Comparison of ENCODE assay signal across 8 cellular contexts in the genomic region with DNA sequence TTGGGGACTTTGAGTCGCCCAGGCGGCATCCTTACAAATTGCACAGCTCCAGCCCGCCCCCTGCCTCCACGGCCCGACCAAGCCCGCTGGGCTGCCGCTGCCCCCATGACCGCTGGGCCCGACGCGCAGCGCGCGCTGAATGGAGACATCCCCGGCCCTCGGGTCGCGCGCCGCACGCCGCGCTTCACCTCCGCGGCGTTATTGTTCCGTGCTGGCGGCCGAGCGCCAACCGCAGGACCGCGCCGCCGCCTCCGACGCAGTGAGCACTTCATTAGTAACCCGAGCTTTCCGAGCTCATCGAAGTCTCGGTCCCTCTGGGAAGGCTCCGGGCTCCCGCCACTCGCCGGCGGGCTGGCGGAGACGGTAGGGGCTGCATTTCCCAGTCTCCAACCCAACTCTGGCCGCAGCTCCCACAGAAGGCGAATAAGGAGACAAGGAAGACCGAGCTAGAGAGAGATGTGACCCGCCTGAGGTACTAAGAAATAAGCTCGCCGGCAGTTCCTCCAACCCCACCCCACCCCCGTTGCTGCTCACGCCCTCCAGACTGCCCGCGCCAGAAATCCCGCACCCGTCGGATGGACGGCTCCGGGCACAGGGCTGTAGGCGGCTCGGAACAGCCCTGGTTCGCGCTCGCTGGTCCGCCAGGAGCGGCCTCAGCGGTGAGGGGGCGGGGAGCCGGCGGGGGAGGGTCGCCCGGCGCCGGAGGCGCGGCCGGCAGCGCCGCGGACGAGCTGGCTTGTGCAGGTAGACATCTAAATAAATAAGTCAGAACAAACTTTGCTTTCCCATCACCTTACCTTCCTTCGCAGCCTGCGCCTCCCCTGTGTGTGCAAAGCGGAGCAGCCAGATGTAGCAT. TPM values are rescaled to one million over a fixed set of nuclear protein-coding genes. Genes with fewer than 3 reads are reported as not detected.
DNase-seq lines count a peak whose midpoint lies in the region; ATAC-seq and TF ChIP-seq lines count a peak whose summit lies in the region.

No MANE protein-coding gene starts in this region.

- H3K36me3 Mint-ChIP-seq in Caco-2 (ENCODE audit: insufficient read depth, unreplicated experiment) = no peaks in the 10 kb centered on the region

- H3K9me3 ChIP-seq in Caco-2 = no peaks in the 10 kb centered on the region
- no peaks in the 10 kb centered on the region for H3K9me3 ChIP-seq in esophagus squamous epithelium
- H3K9me3 ChIP-seq in muscle layer of duodenum (ENCODE audit: control insufficient read depth in 1 of 2, low read length in 2 of 2) = no peaks in the 10 kb centered on the region

- CTCF ChIA-PET in Caco-2 (lab: Charles Lee) = interaction anchor here (0.6 kb wide), 2 partner anchors 614 to 1702 kb away, joined by 3 read pairs; no protein-coding TSS in a partner anchor

- H3K4me3 Mint-ChIP-seq in Caco-2 (ENCODE audit: unreplicated experiment) = peak overlapping the region; percentile 72

- no TSS peak for BruUV-seq in Caco-2 (replicated peaks; lab: Mats Ljungman, UMichigan)

- peaks cover 7% of the 10 kb centered on the region for H3K4me1 Mint-ChIP-seq in Caco-2 (ENCODE audit: low read depth, unreplicated experiment)

- whole genome bisulfite sequencing in esophagus squamous epithelium, 2 donors = 3 to 6% methylated on average over 6 to 40 of the region's 88 CpGs
- under 1% methylated on average over 88 of the region's 88 CpGs for WGBS in urinary bladder

- ATAC-seq in HG02970 (IDR thresholded peaks at IDR 0.05; ENCODE audit: low FRiP score, unreplicated experiment) (peak; percentile 3), SK-N-SH treated with all-trans-retinoic acid at 6 μM for 48 hours (peak; percentile 12), HG03280 (IDR thresholded peaks at IDR 0.05; ENCODE audit: unreplicated experiment) (no peak), GM18858 (IDR thresholded peaks at IDR 0.05; ENCODE audit: unreplicated experiment) (no peak)

- H3K27ac ChIP-seq in esophagus squamous epithelium = peak overlapping the region in 3 of 4 donors; percentile 9 to 49 (median 17)
- H3K27ac ChIP-seq in muscle layer of duodenum (ENCODE audit: low read length) = peak overlapping the region; percentile 68
- H3K27ac ChIP-seq in urinary bladder (ENCODE audit: low read depth) = peak overlapping the region; percentile 62

- POLR2A ChIA-PET in Caco-2 (lab: Charles Lee) = no interaction called here

- no peak for TF ChIP-seq POLR2A in esophagus squamous epithelium (IDR thresholded peaks at IDR 0.05)

- H3K36me3 ChIP-seq in Caco-2 (ENCODE audit: control insufficient read depth, insufficient read depth, low read length) = no peaks in the 10 kb centered on the region
- H3K36me3 ChIP-seq in esophagus squamous epithelium = no peaks in the 10 kb centered on the region
- H3K36me3 ChIP-seq in muscle layer of duodenum (ENCODE audit: control insufficient read depth in 1 of 2, insufficient read depth in 2 of 2, low read length in 2 of 2) = no peaks in the 10 kb centered on the region
- no peaks in the 10 kb centered on the region for H3K36me3 ChIP-seq in urinary bladder (ENCODE audit: insufficient read depth)

- DNase-seq in Caco-2 (peak in 1 of 2 experiments; percentile 18), esophagus squamous epithelium (lab: John Stamatoyannopoulos, UW) (no peak)

- TF ChIP-seq CTCF in Caco-2 (IDR thresholded peaks at IDR 0.05; ENCODE audit: insufficient read depth in 1 of 2, low read depth in 1 of 2, low read length in 1 of 2, severe bottlenecking in 1 of 2, unreplicated experiment in 1 of 2) = no peak
- no peak for TF ChIP-seq CTCF in esophagus squamous epithelium (IDR thresholded peaks at IDR 0.05)

- peaks cover 18% of the 10 kb centered on the region for H3K4me1 ChIP-seq in Caco-2
- H3K4me1 ChIP-seq in esophagus squamous epithelium = peaks cover 18 to 43% (median 19%) of the 10 kb centered on the region in 3 donors
- H3K4me1 ChIP-seq in muscle layer of duodenum (ENCODE audit: control insufficient read depth in 1 of 2, insufficient read depth in 2 of 2, low read length in 2 of 2) = peaks cover 4 to 27% of the 10 kb centered on the region in 2 donors
- no peaks in the 10 kb centered on the region for H3K4me1 ChIP-seq in urinary bladder (ENCODE audit: insufficient read depth)

- H3K9me3 Mint-ChIP-seq in Caco-2 (ENCODE audit: unreplicated experiment) = no peaks in the 10 kb centered on the region

- intact Hi-C loops in Caco-2 (cut with micrococcal nuclease; ENCODE audit: unreplicated experiment) (no loop called here), esophagus squamous epithelium (cut with DNase I) (no loop called here)

- H3K27me3 ChIP-seq in Caco-2 (replicated peaks; ENCODE audit: control insufficient read depth, insufficient read depth, low read length) (peaks cover 3% of the 10 kb centered on the region), esophagus squamous epithelium (peaks cover 0 to 96% (median 15%) of the 10 kb centered on the region in 4 donors), muscle layer of duodenum (ENCODE audit: low read depth, low read length) (peaks cover 17% of the 10 kb centered on the region)

- peaks cover 15% of the 10 kb centered on the region for H3K27me3 Mint-ChIP-seq in Caco-2 (ENCODE audit: insufficient read depth, unreplicated experiment)

- peak overlapping the region; percentile 30 for H3K4me3 ChIP-seq in Caco-2 (ENCODE audit: low read depth, low read length)
- peak overlapping the region; percentile 28 to 58 (median 50) for H3K4me3 ChIP-seq in esophagus squamous epithelium
- peak overlapping the region; percentile 70 to 97 for H3K4me3 ChIP-seq in muscle layer of duodenum (ENCODE audit: low read depth in 1 of 2, low read length in 2 of 2)
- H3K4me3 ChIP-seq in urinary bladder (ENCODE audit: low read depth, low read length) = peak overlapping the region; percentile 93

- H3K27ac Mint-ChIP-seq in Caco-2 (ENCODE audit: unreplicated experiment) = no peak overlapping the region

TF ChIP-seq in SK-N-SH treated with all-trans-retinoic acid at 6 μM for 48 hours, 23 proteins besides CTCF, POLR2A, EP300 and RAD21:
- TF ChIP-seq GLIS3 (CRISPR knock-in tag; IDR thresholded peaks at IDR 0.05) (no peak), ZFP30 (CRISPR knock-in tag; IDR thresholded peaks at IDR 0.05) (no peak)
TF ChIP-seq in SK-N-SH treated with all-trans-retinoic acid at 6 μM for 48 hours: peak in this region for 0.

RNA-seq across cellular contexts. Expression of a gene that starts 0.7 kb away (rescaled TPM):
- total RNA-seq in Caco-2 (2022) (not detected in 2 replicates), esophagus squamous epithelium (under 1 TPM in 3 of 4 donors, not detected in 1; 0.11 to 0.95 (median 0.47) TPM), urinary bladder (75.9 TPM)
- 11.0 TPM for polyA plus RNA-seq in urinary bladder

Comparison
In these comparisons a context has a peak if more than half of its experiments do, and no peak if none do; other contexts are left out.
1. H3K4me3 ChIP-seq: peak in every context shown above with its lines; median percentile 93 in urinary bladder; 84 in muscle layer of duodenum; 50 in esophagus squamous epithelium; 30 in Caco-2.
2. ATAC-seq: peak in HG02970 (single experiment) and SK-N-SH treated with all-trans-retinoic acid at 6 μM for 48 hours (single experiment); none in HG03280 (single experiment) and GM18858 (single experiment).
3. H3K27ac ChIP-seq: peak in every context shown above with its lines; median percentile 68 in muscle layer of duodenum; 62 in urinary bladder; 17 in esophagus squamous epithelium.
4. RNA of a gene that starts 0.7 kb away (total RNA-seq): 75.9 TPM in urinary bladder (single experiment); 0.11 to 0.95 TPM in esophagus squamous epithelium and not detected in Caco-2; every median in the first group is over 10 times any median in the second.